17 cellular contexts compared by ENCODE assay signal in genomic region chr2:52629531-52629930, GRCh38.
"Had no signal": no experiment of that assay in that cellular context is flagged by ENCODE, and none has a peak within 500 bp of the region (broad histone marks: within the 10 kb centered on the region; RNA-seq: fewer than 3 reads in every experiment).

No MANE protein-coding gene starts in this region.

- H3K27ac ChIP-seq: coronary artery, dorsolateral prefrontal cortex, esophagus muscularis mucosa, foreskin keratinocyte, gastroesophageal sphincter, heart left ventricle, left lung, lower lobe of right lung had no signal

- H3K36me3 ChIP-seq: esophagus muscularis mucosa, gastroesophageal sphincter, heart left ventricle, left lung, lower lobe of right lung had no signal

- H3K9me3 ChIP-seq: esophagus muscularis mucosa, gastroesophageal sphincter, lower lobe of right lung had no signal

- H3K27ac Mint-ChIP-seq: mesothelial cell of epicardium had no signal

- H3K27me3 ChIP-seq: esophagus muscularis mucosa, foreskin keratinocyte, gastroesophageal sphincter, heart left ventricle, left lung had no signal

- H3K4me1 ChIP-seq: esophagus muscularis mucosa, foreskin keratinocyte, gastroesophageal sphincter, heart left ventricle, left lung, lower lobe of right lung had no signal

- ATAC-seq: foreskin keratinocyte, gastroesophageal sphincter, left cardiac atrium, left lung, left ventricle myocardium superior had no signal

- H3K4me3 ChIP-seq: coronary artery, dorsolateral prefrontal cortex, esophagus muscularis mucosa, gastroesophageal sphincter, heart left ventricle, left lung, lower lobe of right lung had no signal

- H3K4me1 Mint-ChIP-seq: mesothelial cell of epicardium had no signal

- DNase-seq: cerebellar nuclear complex; dermis blood vessel endothelial cell; dorsolateral prefrontal cortex; effector CD4-positive, alpha-beta T cell; effector memory CD4-positive, alpha-beta T cell; foreskin keratinocyte; heart left ventricle; hippocampal formation; left cardiac atrium; left ventricle myocardium superior; lower lobe of right lung; mesenchymal stem cell had no signal

- H3K36me3 Mint-ChIP-seq: mesothelial cell of epicardium had no signal

- H3K4me3 Mint-ChIP-seq: mesothelial cell of epicardium had no signal
